Comparison of ENCODE assay signal across 1 cellular context in the genomic region with DNA sequence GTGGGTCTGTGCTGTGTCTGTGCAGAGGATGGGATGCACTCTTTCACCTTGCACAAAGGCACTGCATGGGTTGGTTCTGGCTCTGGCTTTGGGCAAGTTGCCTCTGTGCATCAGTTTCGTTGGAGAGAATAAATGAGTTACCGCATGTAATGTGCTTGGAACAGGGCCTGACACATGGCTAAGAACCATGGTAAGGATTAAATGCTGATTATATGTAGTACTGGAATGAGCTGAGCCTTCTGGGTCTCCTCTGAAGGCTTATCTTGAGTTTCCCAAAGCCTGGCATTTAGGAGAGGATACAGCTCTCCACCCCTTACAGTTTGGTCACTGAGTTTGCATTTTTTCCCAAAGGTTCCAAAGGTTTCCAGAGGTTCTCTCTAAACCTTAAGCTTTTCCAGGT.
TF ChIP-seq lines count a peak whose summit lies in the region.

No MANE protein-coding gene starts in this region.

TF ChIP-seq in GM23338, 12 proteins besides CTCF, POLR2A, EP300 and RAD21:
- TF ChIP-seq REST (IDR thresholded peaks at IDR 0.05; ENCODE audit: unreplicated experiment) (no peak), CREB1 (CRISPR knock-in tag; IDR thresholded peaks at IDR 0.05; ENCODE audit: low read depth) (no peak), POLR2AphosphoS5 (IDR thresholded peaks at IDR 0.05; ENCODE audit: low read depth) (no peak), NANOG (IDR thresholded peaks at IDR 0.05; ENCODE audit: borderline replicate concordance) (no peak), STAT1 (IDR thresholded peaks at IDR 0.05; ENCODE audit: unreplicated experiment) (no peak), EZH2phosphoT487 (IDR thresholded peaks at IDR 0.05; ENCODE audit: unreplicated experiment) (no peak), JUNB (IDR thresholded peaks at IDR 0.05; ENCODE audit: unreplicated experiment) (no peak), ZNF331 (CRISPR knock-in tag; IDR thresholded peaks at IDR 0.05; ENCODE audit: low read depth) (no peak), ZNF114 (CRISPR knock-in tag; IDR thresholded peaks at IDR 0.05) (no peak), EZH2 (IDR thresholded peaks at IDR 0.05; ENCODE audit: low read depth, unreplicated experiment) (no peak)
- TF ChIP-seq, protein P1, sequence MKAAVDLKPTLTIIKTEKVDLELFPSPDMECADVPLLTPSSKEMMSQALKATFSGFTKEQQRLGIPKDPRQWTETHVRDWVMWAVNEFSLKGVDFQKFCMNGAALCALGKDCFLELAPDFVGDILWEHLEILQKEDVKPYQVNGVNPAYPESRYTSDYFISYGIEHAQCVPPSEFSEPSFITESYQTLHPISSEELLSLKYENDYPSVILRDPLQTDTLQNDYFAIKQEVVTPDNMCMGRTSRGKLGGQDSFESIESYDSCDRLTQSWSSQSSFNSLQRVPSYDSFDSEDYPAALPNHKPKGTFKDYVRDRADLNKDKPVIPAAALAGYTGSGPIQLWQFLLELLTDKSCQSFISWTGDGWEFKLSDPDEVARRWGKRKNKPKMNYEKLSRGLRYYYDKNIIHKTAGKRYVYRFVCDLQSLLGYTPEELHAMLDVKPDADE (IDR thresholded peaks at IDR 0.05) = no peak
- TF ChIP-seq, protein P2, sequence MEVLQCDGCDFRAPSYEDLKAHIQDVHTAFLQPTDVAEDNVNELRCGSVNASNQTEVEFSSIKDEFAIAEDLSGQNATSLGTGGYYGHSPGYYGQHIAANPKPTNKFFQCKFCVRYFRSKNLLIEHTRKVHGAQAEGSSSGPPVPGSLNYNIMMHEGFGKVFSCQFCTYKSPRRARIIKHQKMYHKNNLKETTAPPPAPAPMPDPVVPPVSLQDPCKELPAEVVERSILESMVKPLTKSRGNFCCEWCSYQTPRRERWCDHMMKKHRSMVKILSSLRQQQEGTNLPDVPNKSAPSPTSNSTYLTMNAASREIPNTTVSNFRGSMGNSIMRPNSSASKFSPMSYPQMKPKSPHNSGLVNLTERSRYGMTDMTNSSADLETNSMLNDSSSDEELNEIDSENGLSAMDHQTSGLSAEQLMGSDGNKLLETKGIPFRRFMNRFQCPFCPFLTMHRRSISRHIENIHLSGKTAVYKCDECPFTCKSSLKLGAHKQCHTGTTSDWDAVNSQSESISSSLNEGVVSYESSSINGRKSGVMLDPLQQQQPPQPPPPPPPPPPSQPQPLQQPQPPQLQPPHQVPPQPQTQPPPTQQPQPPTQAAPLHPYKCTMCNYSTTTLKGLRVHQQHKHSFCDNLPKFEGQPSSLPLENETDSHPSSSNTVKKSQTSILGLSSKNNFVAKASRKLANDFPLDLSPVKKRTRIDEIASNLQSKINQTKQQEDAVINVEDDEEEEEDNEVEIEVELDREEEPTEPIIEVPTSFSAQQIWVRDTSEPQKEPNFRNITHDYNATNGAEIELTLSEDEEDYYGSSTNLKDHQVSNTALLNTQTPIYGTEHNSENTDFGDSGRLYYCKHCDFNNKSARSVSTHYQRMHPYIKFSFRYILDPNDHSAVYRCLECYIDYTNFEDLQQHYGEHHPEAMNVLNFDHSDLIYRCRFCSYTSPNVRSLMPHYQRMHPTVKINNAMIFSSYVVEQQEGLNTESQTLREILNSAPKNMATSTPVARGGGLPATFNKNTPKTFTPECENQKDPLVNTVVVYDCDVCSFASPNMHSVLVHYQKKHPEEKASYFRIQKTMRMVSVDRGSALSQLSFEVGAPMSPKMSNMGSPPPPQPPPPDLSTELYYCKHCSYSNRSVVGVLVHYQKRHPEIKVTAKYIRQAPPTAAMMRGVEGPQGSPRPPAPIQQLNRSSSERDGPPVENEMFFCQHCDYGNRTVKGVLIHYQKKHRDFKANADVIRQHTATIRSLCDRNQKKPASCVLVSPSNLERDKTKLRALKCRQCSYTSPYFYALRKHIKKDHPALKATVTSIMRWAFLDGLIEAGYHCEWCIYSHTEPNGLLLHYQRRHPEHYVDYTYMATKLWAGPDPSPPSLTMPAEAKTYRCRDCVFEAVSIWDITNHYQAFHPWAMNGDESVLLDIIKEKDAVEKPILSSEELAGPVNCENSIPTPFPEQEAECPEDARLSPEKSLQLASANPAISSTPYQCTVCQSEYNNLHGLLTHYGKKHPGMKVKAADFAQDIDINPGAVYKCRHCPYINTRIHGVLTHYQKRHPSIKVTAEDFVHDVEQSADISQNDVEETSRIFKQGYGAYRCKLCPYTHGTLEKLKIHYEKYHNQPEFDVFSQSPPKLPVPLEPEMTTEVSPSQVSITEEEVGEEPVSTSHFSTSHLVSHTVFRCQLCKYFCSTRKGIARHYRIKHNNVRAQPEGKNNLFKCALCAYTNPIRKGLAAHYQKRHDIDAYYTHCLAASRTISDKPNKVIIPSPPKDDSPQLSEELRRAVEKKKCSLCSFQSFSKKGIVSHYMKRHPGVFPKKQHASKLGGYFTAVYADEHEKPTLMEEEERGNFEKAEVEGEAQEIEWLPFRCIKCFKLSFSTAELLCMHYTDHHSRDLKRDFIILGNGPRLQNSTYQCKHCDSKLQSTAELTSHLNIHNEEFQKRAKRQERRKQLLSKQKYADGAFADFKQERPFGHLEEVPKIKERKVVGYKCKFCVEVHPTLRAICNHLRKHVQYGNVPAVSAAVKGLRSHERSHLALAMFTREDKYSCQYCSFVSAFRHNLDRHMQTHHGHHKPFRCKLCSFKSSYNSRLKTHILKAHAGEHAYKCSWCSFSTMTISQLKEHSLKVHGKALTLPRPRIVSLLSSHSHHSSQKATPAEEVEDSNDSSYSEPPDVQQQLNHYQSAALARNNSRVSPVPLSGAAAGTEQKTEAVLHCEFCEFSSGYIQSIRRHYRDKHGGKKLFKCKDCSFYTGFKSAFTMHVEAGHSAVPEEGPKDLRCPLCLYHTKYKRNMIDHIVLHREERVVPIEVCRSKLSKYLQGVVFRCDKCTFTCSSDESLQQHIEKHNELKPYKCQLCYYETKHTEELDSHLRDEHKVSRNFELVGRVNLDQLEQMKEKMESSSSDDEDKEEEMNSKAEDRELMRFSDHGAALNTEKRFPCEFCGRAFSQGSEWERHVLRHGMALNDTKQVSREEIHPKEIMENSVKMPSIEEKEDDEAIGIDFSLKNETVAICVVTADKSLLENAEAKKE (CRISPR knock-in tag; IDR thresholded peaks at IDR 0.05) = no peak
TF ChIP-seq in GM23338: peak in this region for 0.
